In genomic region chr11:45894555-45895247, GRCh38 we compare ENCODE assay signal across 22 cellular contexts. TPM values are rescaled to one million over a fixed set of nuclear protein-coding genes. Genes with fewer than 3 reads are reported as not detected.
"Had no signal": no experiment of that assay in that cellular context is flagged by ENCODE, and none has a peak within 500 bp of the region (broad histone marks: within the 10 kb centered on the region; RNA-seq: fewer than 3 reads in every experiment).

No MANE protein-coding gene starts in this region.

- ATAC-seq: gastroesophageal sphincter; naive thymus-derived CD4-positive, alpha-beta T cell; right cardiac atrium had no signal

- H3K4me3 ChIP-seq: breast epithelium, gastroesophageal sphincter, hepatocyte, left ventricle myocardium inferior, smooth muscle cell had no signal

- H3K9me3 ChIP-seq: breast epithelium, gastroesophageal sphincter, left ventricle myocardium inferior, neutrophil had no signal

- H3K36me3 ChIP-seq: breast epithelium, gastroesophageal sphincter, left ventricle myocardium inferior, neutrophil had no signal

- H3K4me1 ChIP-seq: breast epithelium had no signal

- H3K27ac ChIP-seq: breast epithelium, gastroesophageal sphincter, hepatocyte, left ventricle myocardium inferior, neutrophil had no signal

- H3K27me3 ChIP-seq: breast epithelium, hepatocyte had no signal

- DNase-seq: activated CD4-positive, alpha-beta T cell treated with anti-CD3 and anti-CD28 coated beads, Interleukin-2, amount 10 ng/mL, durations not matched to agents 7 days and 5 days; activated CD8-positive, alpha-beta memory T cell treated with anti-CD3 and anti-CD28 coated beads for 24 hours; activated naive CD4-positive, alpha-beta T cell; activated naive CD8-positive, alpha-beta T cell treated with anti-CD3 and anti-CD28 coated beads, Interleukin-2, amount 10 ng/mL, durations not matched to agents 7 days and 5 days; dermis blood vessel endothelial cell; erythroblast; left ventricle myocardium inferior; naive thymus-derived CD4-positive, alpha-beta T cell; stimulated activated CD4-positive, alpha-beta T cell treated with anti-CD3 and anti-CD28 coated beads, Interleukin-4, amount 100 ng/mL, for 4 hours; stimulated activated CD8-positive, alpha-beta memory T cell treated with anti-CD3 and anti-CD28 coated beads, Interleukin-4, amount 100 ng/mL, for 48 hours; stimulated activated naive CD4-positive, alpha-beta T cell treated with Interleukin-2 at 50 U/mL for 16 hours; substantia nigra; T-helper 9 cell; trophoblast cell had no signal

RNA-seq across cellular contexts. Expression of gene MAPK8IP1, which starts 9.2 kb away (rescaled TPM):
- polyA plus RNA-seq: naive thymus-derived CD4-positive, alpha-beta T cell had no signal

RNA-seq across cellular contexts. Expression of gene FREY1, which starts 12.4 kb away (rescaled TPM):
- total RNA-seq: hepatocyte, left ventricle myocardium inferior had no signal
- polyA plus RNA-seq: hepatocyte; naive thymus-derived CD4-positive, alpha-beta T cell had no signal

RNA-seq across cellular contexts. Expression of gene LARGE2, which starts 27.8 kb away (rescaled TPM):
- total RNA-seq: chondrocyte, dermis blood vessel endothelial cell, left ventricle myocardium inferior, posterior vena cava had no signal
